Comparison of ENCODE assay signal across 11 cellular contexts in the genomic region with DNA sequence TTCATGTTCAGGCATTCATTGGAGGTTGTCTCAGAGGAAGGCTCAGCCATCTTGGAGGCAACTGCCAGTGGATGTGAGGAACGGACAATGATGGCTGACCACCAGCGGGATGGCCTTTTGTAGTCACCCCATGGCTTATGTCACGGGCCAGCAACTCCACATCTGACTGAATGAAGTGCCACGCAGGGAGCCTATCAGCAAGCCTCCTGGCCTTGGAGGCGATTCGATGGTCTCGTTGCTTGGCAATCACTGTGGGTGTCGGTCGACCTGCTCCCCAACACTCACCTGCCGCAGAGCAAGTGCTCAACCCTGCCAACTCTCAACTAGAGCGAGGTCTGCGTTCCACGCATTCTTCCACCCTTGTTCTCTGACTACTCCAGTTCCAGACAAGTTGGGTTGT. TPM values are rescaled to one million over a fixed set of nuclear protein-coding genes. Genes with fewer than 3 reads are reported as not detected.
"Had no signal": no experiment of that assay in that cellular context is flagged by ENCODE, and none has a peak within 500 bp of the region (broad histone marks: within the 10 kb centered on the region; RNA-seq: fewer than 3 reads in every experiment).

No MANE protein-coding gene starts in this region.

- ATAC-seq: GM23338, HCT116 had no signal

- DNase-seq: GM23248, GOT3, H7, H9, HCEC 1CT, HFFc6 had no signal

- H2AFZ ChIP-seq: GM23248, GM23338 had no signal

- H3K4me2 ChIP-seq: GM23338 had no signal

- H3K9me3 ChIP-seq: HAP-1 had no signal

- H3K27ac ChIP-seq: GM23248 had no signal

- H3K4me3 ChIP-seq: GM23248, GM23338, HAP-1 had no signal

- H3K36me3 ChIP-seq: HAP-1 had no signal

- H3K9ac ChIP-seq: GM23248 had no signal

- H3K4me1 ChIP-seq: HAP-1 had no signal

RNA-seq across cellular contexts. Expression of a gene that starts 7.4 kb away (rescaled TPM):
- total RNA-seq: GM23248, GM23338, H1, H4, H7, H9, HFFc6 had no signal
- polyA plus RNA-seq: GM23248 had no signal

RNA-seq across cellular contexts. Expression of a gene that starts 33.7 kb away (rescaled TPM):
- total RNA-seq: GM23248, H1, H4, H7, HFFc6 had no signal
- polyA plus RNA-seq: GM23248, GM23338, H1 had no signal
